9 cellular contexts compared by ENCODE assay signal in genomic region chr4:2689825-2690700, GRCh38.
DNase-seq lines count a peak whose midpoint lies in the region; ATAC-seq and TF ChIP-seq lines count a peak whose summit lies in the region.
"Had no signal": no experiment of that assay in that cellular context is flagged by ENCODE, and none has a peak within 500 bp of the region (broad histone marks: within the 10 kb centered on the region; RNA-seq: fewer than 3 reads in every experiment).

No MANE protein-coding gene starts in this region.

- peak; percentile 11 to 24 for DNase-seq in activated CD8-positive, alpha-beta memory T cell treated with anti-CD3 and anti-CD28 coated beads for 4 hours (ENCODE audit: low read depth in 2 of 2)
- DNase-seq in posterior vena cava (ENCODE audit: low spot score) (peak; percentile 77), LoVo (ENCODE audit: low spot score) (no peak), PC-3 (no peak), stomach (no peak)

- no peaks in the 10 kb centered on the region for H3K79me2 ChIP-seq in PC-3 (ENCODE audit: low read length)

- ATAC-seq in GM18505 (IDR thresholded peaks at IDR 0.05; ENCODE audit: unreplicated experiment) (peak; percentile 74), HG02759 (IDR thresholded peaks at IDR 0.05; ENCODE audit: unreplicated experiment) (peak; percentile 76), PC-3 (no peak), HG03342 (IDR thresholded peaks at IDR 0.05; ENCODE audit: unreplicated experiment) (no peak)

- peak; percentile 24 for TF ChIP-seq POLR2A in GM18505 (IDR thresholded peaks at IDR 0.05; ENCODE audit: borderline replicate concordance, extremely low read depth, insufficient read depth, insufficient read length)
- no peak for TF ChIP-seq POLR2A in stomach (IDR thresholded peaks at IDR 0.05)

- H3K4me1 ChIP-seq in PC-3 (ENCODE audit: insufficient read depth, low read length) (no peaks in the 10 kb centered on the region), stomach (no peaks in the 10 kb centered on the region)

- TF ChIP-seq CTCF in PC-3 (conservative IDR thresholded peaks at IDR 0.05; ENCODE audit: low read depth, low read length) (no peak), stomach (IDR thresholded peaks at IDR 0.05) (no peak)

- H3K36me3 ChIP-seq in PC-3 (ENCODE audit: low read depth, low read length) (peaks cover 4% of the 10 kb centered on the region; the same call in 1 of the 2 replicates), stomach (peaks cover 57 to 100% (median 98%) of the 10 kb centered on the region in 4 donors)

- no peak overlapping the region for H2AFZ ChIP-seq in PC-3 (ENCODE audit: low read length)

- WGBS in stomach, 5 donors = 67 to 88% (median 84%) methylated on average over 13 to 19 of the region's 19 CpGs

- no peak overlapping the region for H3K9ac ChIP-seq in PC-3 (ENCODE audit: low read length)

- POLR2A ChIA-PET in PC-3 (lab: Charles Lee; ENCODE audit: unreplicated experiment) = no interaction called here

- H3K4me3 ChIP-seq in PC-3 (ENCODE audit: low read length) = no peak overlapping the region
- no peak overlapping the region for H3K4me3 ChIP-seq in stomach
- H3K4me3 ChIP-seq: SK-N-MC had no signal

- H3K27ac ChIP-seq in PC-3 (ENCODE audit: low read length) (no peak overlapping the region), stomach (no peak overlapping the region)

- CTCF ChIA-PET in PC-3 (lab: Charles Lee) = no interaction called here

- no peaks in the 10 kb centered on the region for H3F3A ChIP-seq in PC-3 (ENCODE audit: low read length, unreplicated experiment)

- H3K4me2 ChIP-seq in PC-3 (ENCODE audit: low read length) = no peak overlapping the region

- H3K9me3 ChIP-seq in PC-3 (ENCODE audit: low read length) (no peaks in the 10 kb centered on the region), stomach (no peaks in the 10 kb centered on the region)

- no peaks in the 10 kb centered on the region for H3K9me2 ChIP-seq in PC-3 (replicated peaks; ENCODE audit: low read length)

- no TSS peak for BruUV-seq in PC-3 (replicated peaks; lab: Mats Ljungman, UMichigan)

- no peaks in the 10 kb centered on the region for H3K27me3 ChIP-seq in PC-3 (ENCODE audit: low read length)
- no peaks in the 10 kb centered on the region for H3K27me3 ChIP-seq in stomach

- no peak for TF ChIP-seq EP300 in stomach (IDR thresholded peaks at IDR 0.05)

- intact Hi-C loops in posterior vena cava (cut with DNase I) (no loop called here), PC-3 (cut with micrococcal nuclease) (no loop called here), stomach (cut with DNase I; ENCODE audit: low total_unique reads) (no loop called here)

- no peaks in the 10 kb centered on the region for H4K20me1 ChIP-seq in PC-3 (ENCODE audit: low read length)

Comparison
In these comparisons a context has a peak if more than half of its experiments do, and no peak if none do; other contexts are left out.
1. ATAC-seq: peak in GM18505 (single experiment) and HG02759 (single experiment); none in PC-3 (single experiment) and HG03342 (single experiment).
2. DNase-seq: peak in activated CD8-positive, alpha-beta memory T cell treated with anti-CD3 and anti-CD28 coated beads for 4 hours (2 of 2) and posterior vena cava (single experiment); none in LoVo (single experiment), PC-3 (single experiment) and stomach (single experiment).